ENCODE assay signal across 28 cellular contexts in genomic region chr5:72612810-72613209, GRCh38.
"Had no signal": no experiment of that assay in that cellular context is flagged by ENCODE, and none has a peak within 500 bp of the region (broad histone marks: within the 10 kb centered on the region; RNA-seq: fewer than 3 reads in every experiment).

No MANE protein-coding gene starts in this region.

- H3K4me1 ChIP-seq: body of pancreas, colonic mucosa, foreskin keratinocyte, left lung, testis had no signal

- ATAC-seq: activated CD8-positive, alpha-beta memory T cell treated with anti-CD3 and anti-CD28 coated beads, Interleukin-2, amount 10 ng/mL, durations not matched to agents 7 days and 5 days; activated CD8-positive, alpha-beta T cell treated with anti-CD3 and anti-CD28 coated beads, Interleukin-2, amount 10 ng/mL, durations not matched to agents 7 days and 5 days; activated naive CD8-positive, alpha-beta T cell treated with anti-CD3 and anti-CD28 coated beads, Interleukin-2, amount 50 U/mL, for 24 hours; body of pancreas; foreskin keratinocyte; heart left ventricle; natural killer cell treated with Interleukin-12 subunit alpha and Interleukin-12 subunit beta and Interleukin-15 and Interleukin-18, amount 100 ng/mL, for 72 hours; right cardiac atrium; stimulated activated naive CD8-positive, alpha-beta T cell treated with anti-CD3 and anti-CD28 coated beads, Interleukin-15, Interleukin-2, amounts not matched to agents 100 U/mL and 50 U/mL, for 24 hours had no signal

- H3K9me3 ChIP-seq: body of pancreas, colonic mucosa, heart left ventricle, left lung, mucosa of descending colon, testis, uterus had no signal

- H3K4me3 ChIP-seq: body of pancreas, colonic mucosa, heart left ventricle, left lung, lung, mucosa of descending colon, skin epidermis, testis, uterus had no signal

- H3K27ac ChIP-seq: body of pancreas, colonic mucosa, foreskin keratinocyte, heart left ventricle, left lung, skin epidermis, testis, uterus had no signal

- H3K36me3 ChIP-seq: colonic mucosa, heart left ventricle, left lung, uterus had no signal

- H3K27me3 ChIP-seq: body of pancreas, colonic mucosa, foreskin keratinocyte, heart left ventricle, left lung, testis, uterus had no signal

- DNase-seq: activated CD4-positive, alpha-beta T cell treated with anti-CD3 and anti-CD28 coated beads for 1 hour; activated CD4-positive, alpha-beta T cell treated with anti-CD3 and anti-CD28 coated beads, Interleukin-2, amount 50 U/mL, for 1 hour; activated CD8-positive, alpha-beta memory T cell treated with anti-CD3 and anti-CD28 coated beads, Interleukin-2, amount 10 ng/mL, durations not matched to agents 7 days and 5 days; activated CD8-positive, alpha-beta T cell treated with anti-CD3 and anti-CD28 coated beads, Interleukin-2, amount 10 ng/mL, durations not matched to agents 7 days and 5 days; activated naive CD8-positive, alpha-beta T cell treated with anti-CD3 and anti-CD28 coated beads, Interleukin-2, amount 50 U/mL, for 24 hours; activated T-cell treated with anti-CD3 and anti-CD28 coated beads, Interleukin-2, amount 50 U/mL, for 48 hours; anterior cingulate cortex; body of pancreas; colonic mucosa; effector memory CD4-positive, alpha-beta T cell; foreskin keratinocyte; heart left ventricle; hypothalamus; kidney glomerular epithelial cell; left lung; mucosa of descending colon; posterior cingulate gyrus; right cardiac atrium; stimulated activated CD4-positive, alpha-beta T cell treated with anti-CD3 and anti-CD28 coated beads, Interleukin-12 subunit alpha, Interleukin-12 subunit beta, amount 100 ng/mL, for 4 hours; stimulated activated CD4-positive, alpha-beta T cell treated with anti-CD3 and anti-CD28 coated beads, Interleukin-4, amount 100 ng/mL, for 1 hour; stimulated activated naive CD8-positive, alpha-beta T cell treated with anti-CD3 and anti-CD28 coated beads, Interleukin-15, Interleukin-2, amounts not matched to agents 100 U/mL and 50 U/mL, for 24 hours; T-helper 2 cell; testis; trophoblast cell; uterus had no signal
